ENCODE assay signal across 1 cellular context in the genomic region with DNA sequence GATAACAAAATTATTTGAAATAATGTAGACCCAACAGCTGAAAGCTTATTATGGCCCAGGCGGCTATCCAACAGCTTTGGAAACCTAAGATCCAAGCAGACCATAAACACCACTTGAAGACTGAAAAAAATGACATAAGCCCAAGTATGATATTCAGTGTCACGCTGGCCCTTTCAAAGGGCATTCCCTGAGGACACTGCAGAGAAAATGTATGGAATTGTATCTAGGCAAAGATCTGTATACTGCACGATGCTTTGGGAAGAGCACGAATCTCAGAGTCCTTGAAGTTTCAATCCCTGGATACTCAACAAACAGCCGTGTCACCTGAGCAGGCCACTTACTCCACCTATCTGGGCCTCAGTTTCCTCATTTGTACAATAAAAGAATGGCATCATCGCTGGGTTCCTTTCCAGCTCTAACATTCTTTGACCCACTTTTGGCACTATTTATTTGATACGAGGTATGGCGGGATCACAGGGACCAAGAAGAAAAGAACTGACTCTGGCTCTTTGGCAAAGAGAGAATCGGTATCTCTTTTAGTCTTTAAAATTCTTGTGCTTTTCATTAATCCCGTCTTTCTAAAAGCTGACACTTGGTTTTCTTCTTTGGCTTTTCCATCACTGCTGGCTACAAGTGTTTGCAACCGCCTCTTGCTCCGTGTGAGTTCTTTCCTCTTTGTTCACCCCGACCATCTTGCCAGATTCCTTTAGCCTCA.
A peak's percentile ranks its signal among the peaks of the same experiment; 100 is the strongest.
TF ChIP-seq lines count a peak whose summit lies in the region.

No MANE protein-coding gene starts in this region.

TF ChIP-seq in K562, 482 proteins besides CTCF, POLR2A, EP300 and RAD21 (continued from another document):
- TF ChIP-seq, protein P1, sequence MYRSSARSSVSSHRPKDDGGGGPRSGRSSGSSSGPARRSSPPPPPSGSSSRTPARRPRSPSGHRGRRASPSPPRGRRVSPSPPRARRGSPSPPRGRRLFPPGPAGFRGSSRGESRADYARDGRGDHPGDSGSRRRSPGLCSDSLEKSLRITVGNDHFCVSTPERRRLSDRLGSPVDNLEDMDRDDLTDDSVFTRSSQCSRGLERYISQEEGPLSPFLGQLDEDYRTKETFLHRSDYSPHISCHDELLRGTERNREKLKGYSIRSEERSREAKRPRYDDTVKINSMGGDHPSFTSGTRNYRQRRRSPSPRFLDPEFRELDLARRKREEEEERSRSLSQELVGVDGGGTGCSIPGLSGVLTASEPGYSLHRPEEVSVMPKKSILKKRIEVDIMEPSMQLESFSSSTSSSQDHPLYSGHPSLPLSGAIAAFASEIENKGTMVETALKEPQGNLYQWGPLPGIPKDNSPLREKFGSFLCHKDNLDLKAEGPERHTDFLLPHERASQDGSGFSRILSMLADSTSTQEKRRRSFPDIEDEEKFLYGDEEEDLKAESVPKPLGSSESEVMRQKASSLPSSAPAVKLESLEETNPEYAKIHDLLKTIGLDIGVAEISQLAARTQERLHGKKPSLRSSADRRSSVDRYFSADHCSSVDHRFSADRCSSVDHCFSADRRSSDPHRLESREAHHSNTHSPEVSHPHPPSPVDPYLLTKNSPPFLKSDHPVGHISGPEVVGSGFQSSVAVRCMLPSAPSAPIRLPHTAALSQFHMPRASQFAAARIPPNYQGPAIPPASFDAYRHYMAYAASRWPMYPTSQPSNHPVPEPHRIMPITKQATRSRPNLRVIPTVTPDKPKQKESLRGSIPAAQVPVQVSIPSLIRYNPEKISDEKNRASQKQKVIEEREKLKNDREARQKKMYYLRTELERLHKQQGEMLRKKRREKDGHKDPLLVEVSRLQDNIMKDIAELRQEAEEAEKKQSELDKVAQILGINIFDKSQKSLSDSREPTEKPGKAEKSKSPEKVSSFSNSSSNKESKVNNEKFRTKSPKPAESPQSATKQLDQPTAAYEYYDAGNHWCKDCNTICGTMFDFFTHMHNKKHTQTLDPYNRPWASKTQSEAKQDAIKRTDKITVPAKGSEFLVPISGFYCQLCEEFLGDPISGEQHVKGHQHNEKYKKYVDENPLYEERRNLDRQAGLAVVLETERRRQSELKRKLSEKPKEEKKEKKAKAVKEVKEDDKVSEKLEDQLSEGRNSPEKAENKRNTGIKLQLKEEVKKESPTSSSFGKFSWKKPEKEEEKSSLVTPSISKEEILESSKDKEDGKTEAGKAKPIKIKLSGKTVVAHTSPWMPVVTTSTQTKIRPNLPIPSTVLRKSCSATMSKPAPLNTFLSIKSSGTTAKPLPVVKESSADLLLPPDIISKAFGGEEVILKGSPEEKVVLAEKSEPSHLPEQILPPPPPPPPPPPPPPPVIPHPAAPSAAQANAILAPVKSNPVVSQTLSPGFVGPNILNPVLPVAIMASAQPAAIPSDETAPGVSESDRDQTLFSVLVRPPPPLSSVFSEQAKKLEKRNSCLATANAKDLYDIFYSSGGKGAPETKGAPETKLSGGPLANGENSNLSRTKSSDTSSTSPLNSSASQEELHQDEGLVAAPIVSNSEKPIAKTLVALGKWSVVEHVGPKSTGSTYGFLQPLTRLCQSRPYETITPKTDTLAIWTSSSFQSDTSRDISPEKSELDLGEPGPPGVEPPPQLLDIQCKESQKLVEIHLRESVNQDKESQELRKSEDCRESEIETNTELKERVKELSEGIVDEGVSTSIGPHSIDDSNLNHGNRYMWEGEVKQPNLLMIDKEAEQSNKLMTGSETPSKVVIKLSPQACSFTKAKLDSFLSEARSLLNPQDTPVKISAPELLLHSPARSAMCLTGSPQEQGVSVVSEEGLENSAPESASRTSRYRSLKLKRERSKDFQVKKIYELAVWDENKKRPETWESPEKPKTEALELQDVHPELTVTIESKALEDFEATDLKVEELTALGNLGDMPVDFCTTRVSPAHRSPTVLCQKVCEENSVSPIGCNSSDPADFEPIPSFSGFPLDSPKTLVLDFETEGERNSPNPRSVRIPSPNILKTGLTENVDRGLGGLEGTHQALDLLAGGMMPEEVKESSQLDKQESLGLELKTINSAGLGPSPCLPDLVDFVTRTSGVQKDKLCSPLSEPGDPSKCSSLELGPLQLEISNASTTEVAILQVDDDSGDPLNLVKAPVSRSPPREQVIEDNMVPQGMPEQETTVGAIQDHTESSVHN (IDR thresholded peaks at IDR 0.05; ENCODE audit: borderline replicate concordance in 1 of 2, low read depth in 1 of 2): 0 out of 4 replicates have a peak, but pooled peaks of 1 of the 2 experiments have one; percentile 42
- TF ChIP-seq ARNT (IDR thresholded peaks at IDR 0.05): peak in 1 of 2 experiments; percentile 58; a peak in 1 of 4 replicates
- TF ChIP-seq, protein P2, sequence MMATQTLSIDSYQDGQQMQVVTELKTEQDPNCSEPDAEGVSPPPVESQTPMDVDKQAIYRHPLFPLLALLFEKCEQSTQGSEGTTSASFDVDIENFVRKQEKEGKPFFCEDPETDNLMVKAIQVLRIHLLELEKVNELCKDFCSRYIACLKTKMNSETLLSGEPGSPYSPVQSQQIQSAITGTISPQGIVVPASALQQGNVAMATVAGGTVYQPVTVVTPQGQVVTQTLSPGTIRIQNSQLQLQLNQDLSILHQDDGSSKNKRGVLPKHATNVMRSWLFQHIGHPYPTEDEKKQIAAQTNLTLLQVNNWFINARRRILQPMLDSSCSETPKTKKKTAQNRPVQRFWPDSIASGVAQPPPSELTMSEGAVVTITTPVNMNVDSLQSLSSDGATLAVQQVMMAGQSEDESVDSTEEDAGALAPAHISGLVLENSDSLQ (IDR thresholded peaks at IDR 0.05): no peak
- TF ChIP-seq, protein P3, sequence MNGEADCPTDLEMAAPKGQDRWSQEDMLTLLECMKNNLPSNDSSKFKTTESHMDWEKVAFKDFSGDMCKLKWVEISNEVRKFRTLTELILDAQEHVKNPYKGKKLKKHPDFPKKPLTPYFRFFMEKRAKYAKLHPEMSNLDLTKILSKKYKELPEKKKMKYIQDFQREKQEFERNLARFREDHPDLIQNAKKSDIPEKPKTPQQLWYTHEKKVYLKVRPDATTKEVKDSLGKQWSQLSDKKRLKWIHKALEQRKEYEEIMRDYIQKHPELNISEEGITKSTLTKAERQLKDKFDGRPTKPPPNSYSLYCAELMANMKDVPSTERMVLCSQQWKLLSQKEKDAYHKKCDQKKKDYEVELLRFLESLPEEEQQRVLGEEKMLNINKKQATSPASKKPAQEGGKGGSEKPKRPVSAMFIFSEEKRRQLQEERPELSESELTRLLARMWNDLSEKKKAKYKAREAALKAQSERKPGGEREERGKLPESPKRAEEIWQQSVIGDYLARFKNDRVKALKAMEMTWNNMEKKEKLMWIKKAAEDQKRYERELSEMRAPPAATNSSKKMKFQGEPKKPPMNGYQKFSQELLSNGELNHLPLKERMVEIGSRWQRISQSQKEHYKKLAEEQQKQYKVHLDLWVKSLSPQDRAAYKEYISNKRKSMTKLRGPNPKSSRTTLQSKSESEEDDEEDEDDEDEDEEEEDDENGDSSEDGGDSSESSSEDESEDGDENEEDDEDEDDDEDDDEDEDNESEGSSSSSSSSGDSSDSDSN (IDR thresholded peaks at IDR 0.05; ENCODE audit: borderline replicate concordance in 1 of 2, low read depth in 2 of 2, low read length in 2 of 2): peak in 1 of 2 experiments; percentile 10; a peak in 1 of 4 replicates
